Comparison of ENCODE assay signal across 24 cellular contexts in genomic region chr18:72410399-72410798, GRCh38.
"Had no signal": no experiment of that assay in that cellular context is flagged by ENCODE, and none has a peak within 500 bp of the region (broad histone marks: within the 10 kb centered on the region; RNA-seq: fewer than 3 reads in every experiment).

No MANE protein-coding gene starts in this region.

- FAIRE-seq: bronchial epithelial cell, urothelium cell line had no signal

- DNase-seq: activated B cell treated with CpG ODN at 0.5 μM for 24 hours; activated CD4-positive, alpha-beta T cell treated with anti-CD3 and anti-CD28 coated beads for 36 hours; activated CD4-positive, alpha-beta T cell treated with anti-CD3 and anti-CD28 coated beads, Interleukin-2, amount 50 U/mL, for 4 hours; activated CD8-positive, alpha-beta memory T cell treated with anti-CD3 and anti-CD28 coated beads for 24 hours; activated CD8-positive, alpha-beta memory T cell treated with anti-CD3 and anti-CD28 coated beads, Interleukin-2, amount 50 U/mL, for 4 hours; activated T-cell treated with anti-CD3 and anti-CD28 coated beads, Interleukin-2, amount 50 U/mL, for 24 hours; adrenal gland; cortex of kidney; endodermal cell; left lung; naive thymus-derived CD4-positive, alpha-beta T cell; posterior cingulate gyrus; sigmoid colon; stimulated activated CD4-positive, alpha-beta T cell treated with anti-CD3 and anti-CD28 coated beads, Interleukin-15, amount 100 ng/mL, for 24 hours; stimulated activated naive B cell treated with anti-CD40 and anti-IgM and Interleukin-4, amounts not matched to agents 10 μg/mL and 1 μg/mL and 100 μg/mL, for 72 hours; T1000; transverse colon had no signal

- ATAC-seq: activated CD4-positive, alpha-beta T cell treated with anti-CD3 and anti-CD28 coated beads for 36 hours; activated T-helper 17 cell treated with anti-CD3 and anti-CD28 coated beads, Interleukin-2, amount 50 U/mL, for 72 hours; left lung; naive thymus-derived CD4-positive, alpha-beta T cell; stimulated activated naive B cell treated with anti-CD40 and anti-IgM and Interleukin-4, amounts not matched to agents 10 μg/mL and 1 μg/mL and 100 μg/mL, for 72 hours had no signal

- H3K27me3 ChIP-seq: adrenal gland, left lung, neural progenitor cell, sigmoid colon, transverse colon had no signal

- H3K27ac ChIP-seq: adrenal gland, epithelial cell of prostate, left lung, neural progenitor cell, sigmoid colon, transverse colon had no signal

- H3K4me1 ChIP-seq: adrenal gland, left lung, neural progenitor cell, sigmoid colon, transverse colon had no signal

- H3K4me2 ChIP-seq: neural progenitor cell, smooth muscle cell had no signal

- H3K4me3 ChIP-seq: adrenal gland, left lung, lung, neural progenitor cell, sigmoid colon, smooth muscle cell, transverse colon had no signal

- H3K9me3 ChIP-seq: adrenal gland, sigmoid colon, transverse colon had no signal

- H2AFZ ChIP-seq: neural progenitor cell had no signal

- H3K36me3 ChIP-seq: adrenal gland, left lung, neural progenitor cell, sigmoid colon, transverse colon had no signal

- H3K9ac ChIP-seq: neural progenitor cell had no signal
